In the genomic region with DNA sequence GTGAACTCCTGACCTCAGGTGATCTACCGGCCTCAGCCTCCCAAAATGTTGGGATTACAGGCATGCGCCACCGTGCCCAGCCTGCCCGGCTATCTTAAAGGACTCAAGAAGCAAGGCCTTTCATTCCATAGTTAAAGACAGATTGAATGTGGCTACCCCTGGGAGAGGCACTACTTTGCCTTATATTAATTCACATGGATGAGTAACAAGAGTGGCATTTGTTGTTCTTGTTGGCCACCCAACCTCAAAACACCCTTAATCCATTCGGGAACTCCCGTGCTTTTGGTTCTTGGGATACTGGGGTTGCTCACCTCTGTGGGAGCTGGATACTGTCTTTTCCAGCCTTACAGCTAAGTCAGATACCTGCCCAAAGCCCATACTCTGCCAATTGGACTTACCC, we compare ENCODE assay signal across 14 cellular contexts.
"Had no signal": no experiment of that assay in that cellular context is flagged by ENCODE, and none has a peak within 500 bp of the region (broad histone marks: within the 10 kb centered on the region; RNA-seq: fewer than 3 reads in every experiment).

No MANE protein-coding gene starts in this region.

- H3K27ac ChIP-seq: adrenal gland, body of pancreas, parathyroid adenoma, right atrium auricular region, tibial artery had no signal

- ATAC-seq: body of pancreas; left colon; naive thymus-derived CD4-positive, alpha-beta T cell; stimulated activated effector memory CD8-positive, alpha-beta T cell treated with anti-CD3 and anti-CD28 coated beads, Interleukin-12 subunit alpha, Interleukin-12 subunit beta, amount 100 ng/mL, for 72 hours had no signal

- H3K4me3 ChIP-seq: adrenal gland, body of pancreas, lung, right atrium auricular region, smooth muscle cell, tibial artery had no signal

- H3K27me3 ChIP-seq: adrenal gland, body of pancreas, right atrium auricular region, tibial artery had no signal

- H3K4me1 ChIP-seq: adrenal gland, body of pancreas, right atrium auricular region, tibial artery had no signal

- H3K9me3 ChIP-seq: adrenal gland, body of pancreas, right atrium auricular region, tibial artery had no signal

- DNase-seq: activated CD4-positive, CD25-positive, alpha-beta regulatory T cell; activated naive CD4-positive, alpha-beta T cell treated with anti-CD3 and anti-CD28 coated beads, Interleukin-2, amount 50 U/mL, for 16 hours; adrenal gland; body of pancreas; dermis blood vessel endothelial cell; glutamatergic neuron; left colon; naive thymus-derived CD4-positive, alpha-beta T cell; tibial artery had no signal
